ENCODE assay signal across 1 cellular context in genomic region chr11:13620063-13620462, GRCh38.
TF ChIP-seq lines count a peak whose summit lies in the region.

No MANE protein-coding gene starts in this region.

TF ChIP-seq in IMR-90, 13 proteins besides CTCF, POLR2A, EP300 and RAD21:
- no peak for TF ChIP-seq CHD1 (IDR thresholded peaks at IDR 0.05; ENCODE audit: low read depth, low read length)
